Comparison of ENCODE assay signal across 6 cellular contexts in genomic region chr10:88741921-88742320, GRCh38. TPM values are rescaled to one million over a fixed set of nuclear protein-coding genes. Genes with fewer than 3 reads are reported as not detected.
"Had no signal": no experiment of that assay in that cellular context is flagged by ENCODE, and none has a peak within 500 bp of the region (broad histone marks: within the 10 kb centered on the region; RNA-seq: fewer than 3 reads in every experiment).

No MANE protein-coding gene starts in this region.

RNA-seq across cellular contexts. Expression of gene LIPN, which starts 17.9 kb away (rescaled TPM):
- total RNA-seq: GM23248, H4, H7, HepG2, HFFc6, HT1080 had no signal

RNA-seq across cellular contexts. Expression of gene LIPK, which starts 35.9 kb away (rescaled TPM):
- total RNA-seq: GM23248, H4, H7, HepG2, HFFc6, HT1080 had no signal
